In the genomic region with DNA sequence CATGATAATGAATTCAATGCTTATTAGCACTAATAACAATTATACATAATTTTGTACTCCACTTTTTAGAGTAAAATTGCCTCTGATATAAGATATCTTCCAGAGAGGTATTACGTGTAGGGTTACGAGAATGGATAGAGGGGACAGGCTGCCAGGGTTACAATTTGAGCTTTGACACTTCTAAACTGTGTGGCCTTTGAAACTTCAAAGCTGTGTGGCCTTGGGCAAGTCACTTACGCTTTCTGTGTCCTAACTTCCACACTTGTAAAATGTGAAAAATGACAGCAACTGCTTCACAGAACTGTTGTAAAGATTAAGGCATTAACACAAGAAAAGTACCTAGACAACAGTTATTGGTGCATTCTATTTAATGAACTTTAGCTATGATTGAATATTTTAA, we compare ENCODE assay signal across 1 cellular context.
A peak's percentile ranks its signal among the peaks of the same experiment; 100 is the strongest.
TF ChIP-seq lines count a peak whose summit lies in the region.

No MANE protein-coding gene starts in this region.

TF ChIP-seq in HepG2, 621 proteins besides CTCF, POLR2A, EP300 and RAD21 (continued from another document):
- peak; percentile 63; the same call in 1 of the 2 replicates for TF ChIP-seq HOMEZ (CRISPR knock-in tag; IDR thresholded peaks at IDR 0.05; ENCODE audit: low read depth)
- TF ChIP-seq MXI1 (IDR thresholded peaks at IDR 0.05; ENCODE audit: borderline replicate concordance, low read depth, low read length), result no peak
- TF ChIP-seq ZNF30 (CRISPR knock-in tag; IDR thresholded peaks at IDR 0.05), result no peak
- no peak for TF ChIP-seq RERE (CRISPR knock-in tag; IDR thresholded peaks at IDR 0.05; ENCODE audit: low read depth)
- no peak for TF ChIP-seq HES4 (CRISPR knock-in tag; IDR thresholded peaks at IDR 0.05; ENCODE audit: borderline replicate concordance)
- no peak for TF ChIP-seq ZNF792 (CRISPR knock-in tag; IDR thresholded peaks at IDR 0.05)
- no peak for TF ChIP-seq ADNP (CRISPR knock-in tag; IDR thresholded peaks at IDR 0.05)
- TF ChIP-seq ESRRA (CRISPR knock-in tag; IDR thresholded peaks at IDR 0.05; ENCODE audit: low read depth), result no peak
- TF ChIP-seq ZNF768 (CRISPR knock-in tag; IDR thresholded peaks at IDR 0.05), result no peak; the same call in 1 of the 2 replicates
- TF ChIP-seq, protein P1, sequence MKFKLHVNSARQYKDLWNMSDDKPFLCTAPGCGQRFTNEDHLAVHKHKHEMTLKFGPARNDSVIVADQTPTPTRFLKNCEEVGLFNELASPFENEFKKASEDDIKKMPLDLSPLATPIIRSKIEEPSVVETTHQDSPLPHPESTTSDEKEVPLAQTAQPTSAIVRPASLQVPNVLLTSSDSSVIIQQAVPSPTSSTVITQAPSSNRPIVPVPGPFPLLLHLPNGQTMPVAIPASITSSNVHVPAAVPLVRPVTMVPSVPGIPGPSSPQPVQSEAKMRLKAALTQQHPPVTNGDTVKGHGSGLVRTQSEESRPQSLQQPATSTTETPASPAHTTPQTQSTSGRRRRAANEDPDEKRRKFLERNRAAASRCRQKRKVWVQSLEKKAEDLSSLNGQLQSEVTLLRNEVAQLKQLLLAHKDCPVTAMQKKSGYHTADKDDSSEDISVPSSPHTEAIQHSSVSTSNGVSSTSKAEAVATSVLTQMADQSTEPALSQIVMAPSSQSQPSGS (CRISPR knock-in tag; IDR thresholded peaks at IDR 0.05), result no peak
- TF ChIP-seq CREB1 (IDR thresholded peaks at IDR 0.05), result no peak
- no peak for TF ChIP-seq CREB1 (CRISPR knock-in tag; IDR thresholded peaks at IDR 0.05)
- TF ChIP-seq ZFP82 (CRISPR knock-in tag; IDR thresholded peaks at IDR 0.05; ENCODE audit: borderline replicate concordance), result no peak
